Comparison of ENCODE assay signal across 1 cellular context in the genomic region with DNA sequence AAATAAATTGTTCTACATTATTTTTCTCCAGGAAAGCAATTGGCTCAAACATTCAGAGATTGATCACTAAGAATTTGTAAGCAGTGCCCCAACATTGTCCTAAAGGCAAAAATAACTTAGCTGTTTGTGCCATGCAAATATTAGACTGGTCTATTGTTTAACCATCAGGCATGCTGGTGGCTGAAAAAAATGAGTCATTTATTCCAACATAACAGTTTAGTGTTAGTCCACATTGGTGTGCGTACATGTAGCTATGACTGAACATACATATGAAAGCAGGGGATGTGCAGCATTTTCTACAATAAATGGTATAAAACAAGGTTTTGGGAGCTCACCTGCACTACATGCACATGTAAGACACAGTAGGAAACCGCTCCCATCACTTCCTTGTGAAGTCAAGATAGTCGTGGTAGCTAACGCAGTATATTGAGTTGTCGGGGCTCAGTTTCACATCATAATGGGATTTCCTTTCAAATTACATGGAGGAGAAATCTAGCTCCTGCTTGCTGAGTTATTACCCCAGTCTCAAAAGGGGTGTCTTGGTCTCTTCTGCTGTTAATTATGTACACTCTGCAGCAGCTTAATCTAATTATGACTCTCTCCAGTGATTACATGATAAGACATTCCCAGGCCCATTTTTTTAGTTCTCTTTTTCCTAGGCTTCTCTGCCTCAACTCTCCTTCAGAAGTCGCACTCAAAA.
TF ChIP-seq lines count a peak whose summit lies in the region.

No MANE protein-coding gene starts in this region.

TF ChIP-seq in HepG2, 621 proteins besides CTCF, POLR2A, EP300 and RAD21:
- TF ChIP-seq MED8 (CRISPR knock-in tag; IDR thresholded peaks at IDR 0.05; ENCODE audit: insufficient replicate concordance) (no peak), ZFP36L2 (CRISPR knock-in tag; IDR thresholded peaks at IDR 0.05) (no peak), RELA (CRISPR knock-in tag; IDR thresholded peaks at IDR 0.05) (no peak), ZNF75D (CRISPR knock-in tag; IDR thresholded peaks at IDR 0.05; ENCODE audit: borderline replicate concordance) (no peak), GPBP1L1 (CRISPR knock-in tag; IDR thresholded peaks at IDR 0.05) (no peak), ZFP62 (CRISPR knock-in tag; IDR thresholded peaks at IDR 0.05) (no peak), ZFP36 (IDR thresholded peaks at IDR 0.05; ENCODE audit: borderline replicate concordance, low read depth, low read length, partially characterized antibody) (no peak), ZFYVE20 (CRISPR knock-in tag; IDR thresholded peaks at IDR 0.05; ENCODE audit: borderline replicate concordance, low read depth) (no peak), ZNF83 (CRISPR knock-in tag; IDR thresholded peaks at IDR 0.05; ENCODE audit: borderline replicate concordance) (no peak), ZZZ3 (CRISPR knock-in tag; IDR thresholded peaks at IDR 0.05; ENCODE audit: borderline replicate concordance) (no peak), SOX5 (CRISPR knock-in tag; IDR thresholded peaks at IDR 0.05; ENCODE audit: borderline replicate concordance) (no peak)
- TF ChIP-seq, protein P1, sequence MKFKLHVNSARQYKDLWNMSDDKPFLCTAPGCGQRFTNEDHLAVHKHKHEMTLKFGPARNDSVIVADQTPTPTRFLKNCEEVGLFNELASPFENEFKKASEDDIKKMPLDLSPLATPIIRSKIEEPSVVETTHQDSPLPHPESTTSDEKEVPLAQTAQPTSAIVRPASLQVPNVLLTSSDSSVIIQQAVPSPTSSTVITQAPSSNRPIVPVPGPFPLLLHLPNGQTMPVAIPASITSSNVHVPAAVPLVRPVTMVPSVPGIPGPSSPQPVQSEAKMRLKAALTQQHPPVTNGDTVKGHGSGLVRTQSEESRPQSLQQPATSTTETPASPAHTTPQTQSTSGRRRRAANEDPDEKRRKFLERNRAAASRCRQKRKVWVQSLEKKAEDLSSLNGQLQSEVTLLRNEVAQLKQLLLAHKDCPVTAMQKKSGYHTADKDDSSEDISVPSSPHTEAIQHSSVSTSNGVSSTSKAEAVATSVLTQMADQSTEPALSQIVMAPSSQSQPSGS (CRISPR knock-in tag; IDR thresholded peaks at IDR 0.05) = no peak
- TF ChIP-seq, protein P2, sequence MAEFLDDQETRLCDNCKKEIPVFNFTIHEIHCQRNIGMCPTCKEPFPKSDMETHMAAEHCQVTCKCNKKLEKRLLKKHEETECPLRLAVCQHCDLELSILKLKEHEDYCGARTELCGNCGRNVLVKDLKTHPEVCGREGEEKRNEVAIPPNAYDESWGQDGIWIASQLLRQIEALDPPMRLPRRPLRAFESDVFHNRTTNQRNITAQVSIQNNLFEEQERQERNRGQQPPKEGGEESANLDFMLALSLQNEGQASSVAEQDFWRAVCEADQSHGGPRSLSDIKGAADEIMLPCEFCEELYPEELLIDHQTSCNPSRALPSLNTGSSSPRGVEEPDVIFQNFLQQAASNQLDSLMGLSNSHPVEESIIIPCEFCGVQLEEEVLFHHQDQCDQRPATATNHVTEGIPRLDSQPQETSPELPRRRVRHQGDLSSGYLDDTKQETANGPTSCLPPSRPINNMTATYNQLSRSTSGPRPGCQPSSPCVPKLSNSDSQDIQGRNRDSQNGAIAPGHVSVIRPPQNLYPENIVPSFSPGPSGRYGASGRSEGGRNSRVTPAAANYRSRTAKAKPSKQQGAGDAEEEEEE (CRISPR knock-in tag; IDR thresholded peaks at IDR 0.05; ENCODE audit: borderline replicate concordance) = no peak
- TF ChIP-seq, protein P3, sequence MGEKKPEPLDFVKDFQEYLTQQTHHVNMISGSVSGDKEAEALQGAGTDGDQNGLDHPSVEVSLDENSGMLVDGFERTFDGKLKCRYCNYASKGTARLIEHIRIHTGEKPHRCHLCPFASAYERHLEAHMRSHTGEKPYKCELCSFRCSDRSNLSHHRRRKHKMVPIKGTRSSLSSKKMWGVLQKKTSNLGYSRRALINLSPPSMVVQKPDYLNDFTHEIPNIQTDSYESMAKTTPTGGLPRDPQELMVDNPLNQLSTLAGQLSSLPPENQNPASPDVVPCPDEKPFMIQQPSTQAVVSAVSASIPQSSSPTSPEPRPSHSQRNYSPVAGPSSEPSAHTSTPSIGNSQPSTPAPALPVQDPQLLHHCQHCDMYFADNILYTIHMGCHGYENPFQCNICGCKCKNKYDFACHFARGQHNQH (CRISPR knock-in tag; IDR thresholded peaks at IDR 0.05) = no peak
- TF ChIP-seq, protein P4, sequence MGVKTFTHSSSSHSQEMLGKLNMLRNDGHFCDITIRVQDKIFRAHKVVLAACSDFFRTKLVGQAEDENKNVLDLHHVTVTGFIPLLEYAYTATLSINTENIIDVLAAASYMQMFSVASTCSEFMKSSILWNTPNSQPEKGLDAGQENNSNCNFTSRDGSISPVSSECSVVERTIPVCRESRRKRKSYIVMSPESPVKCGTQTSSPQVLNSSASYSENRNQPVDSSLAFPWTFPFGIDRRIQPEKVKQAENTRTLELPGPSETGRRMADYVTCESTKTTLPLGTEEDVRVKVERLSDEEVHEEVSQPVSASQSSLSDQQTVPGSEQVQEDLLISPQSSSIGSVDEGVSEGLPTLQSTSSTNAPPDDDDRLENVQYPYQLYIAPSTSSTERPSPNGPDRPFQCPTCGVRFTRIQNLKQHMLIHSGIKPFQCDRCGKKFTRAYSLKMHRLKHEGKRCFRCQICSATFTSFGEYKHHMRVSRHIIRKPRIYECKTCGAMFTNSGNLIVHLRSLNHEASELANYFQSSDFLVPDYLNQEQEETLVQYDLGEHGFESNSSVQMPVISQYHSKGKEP (CRISPR knock-in tag; IDR thresholded peaks at IDR 0.05) = no peak
